8 cellular contexts compared by ENCODE assay signal in the genomic region with DNA sequence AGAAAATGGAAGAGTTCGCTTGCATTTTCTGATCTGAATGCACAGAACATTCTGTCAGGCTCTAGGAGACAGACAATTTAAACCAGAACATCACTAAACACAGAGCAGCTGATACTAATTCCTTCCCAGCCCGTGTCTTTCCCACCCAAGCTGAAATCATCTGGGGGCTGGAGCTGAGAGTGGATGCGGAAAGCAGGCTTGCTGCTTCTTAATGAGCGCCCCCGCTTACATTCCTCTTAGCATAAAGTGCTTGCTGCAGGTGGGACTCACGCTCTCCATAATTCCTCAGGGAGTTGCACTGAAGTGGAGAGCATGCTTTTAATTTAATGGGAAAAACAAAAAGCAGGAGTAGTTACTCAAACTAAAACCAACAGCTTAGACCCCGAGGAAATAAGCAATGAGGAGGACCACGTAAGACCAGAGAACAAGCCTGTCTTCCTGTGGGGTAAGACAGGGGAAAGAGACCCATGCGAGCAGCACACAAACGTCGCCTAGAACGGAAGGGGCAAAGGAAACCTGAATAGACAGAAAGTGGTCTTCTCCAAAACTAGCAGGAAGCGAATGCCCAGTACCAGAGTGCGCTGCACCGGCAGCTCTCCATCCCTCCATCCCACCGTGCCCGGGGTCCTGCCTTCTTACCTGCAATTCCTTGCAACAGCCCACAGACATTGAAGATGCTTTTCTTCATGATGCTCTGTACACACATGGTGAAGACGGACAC.
DNase-seq lines count a peak whose midpoint lies in the region; ATAC-seq and TF ChIP-seq lines count a peak whose summit lies in the region.

No MANE protein-coding gene starts in this region.

- H3K4me1 ChIP-seq in heart right ventricle, result peaks cover 25 to 88% (median 53%) of the 10 kb centered on the region in 9 donors
- peaks cover 64% of the 10 kb centered on the region for H3K4me1 ChIP-seq in adipocyte (ENCODE audit: control insufficient read depth, insufficient read depth, low read length)
- H3K4me1 ChIP-seq in mucosa of rectum (ENCODE audit: control insufficient read depth in 2 of 2, insufficient read depth in 2 of 2, low read length in 2 of 2), result peaks cover 21 to 26% of the 10 kb centered on the region in 2 donors
- peaks cover 5% of the 10 kb centered on the region for H3K4me1 ChIP-seq in urinary bladder (ENCODE audit: insufficient read depth)

- peak overlapping the region in 9 of 10 donors; percentile 28 to 63 (median 52) for H3K4me3 ChIP-seq in heart right ventricle
- H3K4me3 ChIP-seq in adipocyte (ENCODE audit: low read length), result peak overlapping the region; percentile 74
- H3K4me3 ChIP-seq in mucosa of rectum (ENCODE audit: low read length in 2 of 2), result peak overlapping the region; percentile 56 to 73
- peak overlapping the region; percentile 33 for H3K4me3 ChIP-seq in urinary bladder (ENCODE audit: low read depth, low read length)

- no peak for TF ChIP-seq CTCF in heart right ventricle (IDR thresholded peaks at IDR 0.05)

- H3K9ac ChIP-seq in adipocyte (ENCODE audit: low read length), result peak overlapping the region; percentile 75
- H3K9ac ChIP-seq in mucosa of rectum (ENCODE audit: low read depth in 1 of 2, low read length in 2 of 2), result peak overlapping the region; percentile 36 to 64

- DNase-seq in heart right ventricle (no peak), left ventricle myocardium superior (no peak), adipocyte (ENCODE audit: low read depth) (no peak), NCI-H345 treated with DMSO at 0.1 percent for 48 hours (lab: John Stamatoyannopoulos, UW; ENCODE audit: unreplicated experiment) (no peak)
- no peak for DNase-seq in stimulated activated CD4-positive, alpha-beta T cell treated with anti-CD3 and anti-CD28 coated beads, Interleukin-4, amount 100 ng/mL, for 4 hours

- intact Hi-C loops in heart right ventricle (cut with DNase I) (no loop called here), left ventricle myocardium superior (cut with micrococcal nuclease) (no loop called here)

- peak overlapping the region in 9 of 10 donors; percentile 47 to 88 (median 63) for H3K27ac ChIP-seq in heart right ventricle
- peak overlapping the region; percentile 45 to 49 for H3K27ac ChIP-seq in mucosa of rectum (ENCODE audit: low read depth in 2 of 2, low read length in 2 of 2)
- no peak overlapping the region for H3K27ac ChIP-seq in urinary bladder (ENCODE audit: low read depth)

- H3K27me3 ChIP-seq in heart right ventricle, result no peaks in the 10 kb centered on the region
- no peaks in the 10 kb centered on the region for H3K27me3 ChIP-seq in adipocyte (replicated peaks; ENCODE audit: control insufficient read depth, insufficient read depth, low read length)
- H3K27me3 ChIP-seq in mucosa of rectum (ENCODE audit: control insufficient read depth in 2 of 2, insufficient read depth in 2 of 2, low read length in 2 of 2), result no peaks in the 10 kb centered on the region

- 72 to 76% methylated on average over 18 of the region's 18 CpGs for WGBS in heart right ventricle, 2 donors
- 54% methylated on average over 18 of the region's 18 CpGs for WGBS in urinary bladder

- H3K9me3 ChIP-seq in heart right ventricle, result no peaks in the 10 kb centered on the region
- H3K9me3 ChIP-seq in adipocyte (ENCODE audit: control insufficient read depth, low read length), result no peaks in the 10 kb centered on the region
- H3K9me3 ChIP-seq in mucosa of rectum (ENCODE audit: control insufficient read depth in 2 of 2, low read length in 2 of 2), result no peaks in the 10 kb centered on the region

- ATAC-seq in heart right ventricle, result no peak
- ATAC-seq in left ventricle myocardium superior, result no peak
- ATAC-seq in HG02623 (IDR thresholded peaks at IDR 0.05; ENCODE audit: unreplicated experiment), result no peak

- H3K36me3 ChIP-seq in heart right ventricle, result peaks cover 0 to 4% (median 0%) of the 10 kb centered on the region in 9 donors
- peaks cover 8% of the 10 kb centered on the region for H3K36me3 ChIP-seq in adipocyte (ENCODE audit: control insufficient read depth, insufficient read depth, low read length, severe bottlenecking)
- no peaks in the 10 kb centered on the region for H3K36me3 ChIP-seq in mucosa of rectum (ENCODE audit: control insufficient read depth in 2 of 2, insufficient read depth in 2 of 2, low read length in 2 of 2)
- no peaks in the 10 kb centered on the region for H3K36me3 ChIP-seq in urinary bladder (ENCODE audit: insufficient read depth)
